ENCODE assay signal across 8 cellular contexts in genomic region chr1:30816211-30817082, GRCh38. TPM values are rescaled to one million over a fixed set of nuclear protein-coding genes. Genes with fewer than 3 reads are reported as not detected.
DNase-seq lines count a peak whose midpoint lies in the region; ATAC-seq and TF ChIP-seq lines count a peak whose summit lies in the region.

No MANE protein-coding gene starts in this region.

- H3K4me1 Mint-ChIP-seq in neural progenitor cell = peaks cover 64% of the 10 kb centered on the region

- H3K4me2 ChIP-seq in PC-3 (ENCODE audit: low read length) = peak overlapping the region; percentile 62
- H3K4me2 ChIP-seq in fibroblast of lung (ENCODE audit: extremely low read depth, insufficient read depth, low read length) = peak overlapping the region; percentile 44
- peak overlapping the region; percentile 60 for H3K4me2 ChIP-seq in neural progenitor cell

- no TSS peak for BruUV-seq in PC-3 (replicated peaks; lab: Mats Ljungman, UMichigan)

- H2AFZ ChIP-seq in PC-3 (ENCODE audit: low read length) (no peak overlapping the region), fibroblast of lung (ENCODE audit: low read length) (no peak overlapping the region), neural progenitor cell (replicated peaks) (no peak overlapping the region)

- peak overlapping the region; percentile 79 for H3K4me3 Mint-ChIP-seq in neural progenitor cell

- H3K79me2 ChIP-seq in PC-3 (ENCODE audit: low read length) (no peaks in the 10 kb centered on the region), fibroblast of lung (ENCODE audit: control insufficient read depth, insufficient read depth, low read length) (no peaks in the 10 kb centered on the region), neural progenitor cell (ENCODE audit: low read depth) (no peaks in the 10 kb centered on the region)

- peaks cover 15% of the 10 kb centered on the region for H3K4me1 ChIP-seq in PC-3 (ENCODE audit: insufficient read depth, low read length)
- peaks cover 12% of the 10 kb centered on the region for H3K4me1 ChIP-seq in fibroblast of lung (ENCODE audit: control insufficient read depth, extremely low read depth, insufficient read depth, low read length)
- H3K4me1 ChIP-seq in neural progenitor cell = peaks cover 49% of the 10 kb centered on the region

- H3K9me2 ChIP-seq in PC-3 (replicated peaks; ENCODE audit: low read length) = no peaks in the 10 kb centered on the region

- TF ChIP-seq CTCF in PC-3 (conservative IDR thresholded peaks at IDR 0.05; ENCODE audit: low read depth, low read length) = no peak
- no peak for TF ChIP-seq CTCF in fibroblast of lung (conservative IDR thresholded peaks at IDR 0.05 in 1 of 2, IDR thresholded peaks at IDR 0.05 in 1 of 2; ENCODE audit: low read depth in 1 of 2, low read length in 2 of 2)
- TF ChIP-seq CTCF in neural progenitor cell (IDR thresholded peaks at IDR 0.05) = no peak
- no peak for TF ChIP-seq CTCF in GM20000 (IDR thresholded peaks at IDR 0.05; ENCODE audit: extremely low read depth, missing control alignments)

- H3K27ac ChIP-seq in PC-3 (ENCODE audit: low read length) (no peak overlapping the region), fibroblast of lung (ENCODE audit: insufficient read depth, low read length) (no peak overlapping the region), neural progenitor cell (no peak overlapping the region)

- H3F3A ChIP-seq in PC-3 (ENCODE audit: low read length, unreplicated experiment) = no peaks in the 10 kb centered on the region
- peaks cover 5% of the 10 kb centered on the region for H3F3A ChIP-seq in neural progenitor cell (ENCODE audit: low read depth)

- no peaks in the 10 kb centered on the region for H3K36me3 Mint-ChIP-seq in neural progenitor cell

- H3K9me3 ChIP-seq in PC-3 (ENCODE audit: low read length) (no peaks in the 10 kb centered on the region), fibroblast of lung (ENCODE audit: control insufficient read depth, insufficient read depth, low read depth, low read length) (no peaks in the 10 kb centered on the region), neural progenitor cell (ENCODE audit: low read depth) (no peaks in the 10 kb centered on the region)

- H3K27me3 ChIP-seq in PC-3 (ENCODE audit: low read length) = no peaks in the 10 kb centered on the region
- peaks cover 2% of the 10 kb centered on the region for H3K27me3 ChIP-seq in fibroblast of lung (ENCODE audit: control insufficient read depth, insufficient read depth, low read length)
- H3K27me3 ChIP-seq in neural progenitor cell = no peaks in the 10 kb centered on the region

- H3K27me3 Mint-ChIP-seq in neural progenitor cell (ENCODE audit: insufficient read depth, low read depth) = peaks cover 7% of the 10 kb centered on the region

- CTCF ChIA-PET in PC-3 (lab: Charles Lee) = no interaction called here

- H4K20me1 ChIP-seq in PC-3 (ENCODE audit: low read length) = no peaks in the 10 kb centered on the region
- H4K20me1 ChIP-seq in fibroblast of lung (ENCODE audit: control insufficient read depth, extremely low read depth, insufficient read depth, low read length) = no peaks in the 10 kb centered on the region
- no peaks in the 10 kb centered on the region for H4K20me1 ChIP-seq in neural progenitor cell (ENCODE audit: low read depth)

- intact Hi-C loops in PC-3 (cut with micrococcal nuclease) = no loop called here

- DNase-seq in ELR (ENCODE audit: low read depth) = peak; percentile 95
- DNase-seq in PC-3 = peak; percentile 84
- peak; percentile 83 to 94 for DNase-seq in fibroblast of lung (ENCODE audit: low read depth in 2 of 2)
- DNase-seq in neural progenitor cell (ENCODE audit: low spot score) = peak; percentile 97
- no peak for DNase-seq in activated CD8-positive, alpha-beta memory T cell treated with anti-CD3 and anti-CD28 coated beads for 24 hours
- DNase-seq in stimulated activated CD4-positive, alpha-beta T cell treated with anti-CD3 and anti-CD28 coated beads, Interleukin-2, amount 100 ng/mL, for 24 hours = no peak
- DNase-seq in GM20000 (ENCODE audit: low spot score) = no peak
- no peak for DNase-seq in NCI-H1694 (lab: John Stamatoyannopoulos, UW)

- POLR2A ChIA-PET in PC-3 (lab: Charles Lee; ENCODE audit: unreplicated experiment) = interaction anchor here (0.6 kb wide), 1 partner anchor 48 kb away, joined by 12 read pairs; no protein-coding TSS in a partner anchor

- peak; percentile 93 for ATAC-seq in PC-3

- no peaks in the 10 kb centered on the region for H3K36me3 ChIP-seq in PC-3 (ENCODE audit: low read depth, low read length)
- no peaks in the 10 kb centered on the region for H3K36me3 ChIP-seq in fibroblast of lung (ENCODE audit: control insufficient read depth, insufficient read depth, low read length)
- H3K36me3 ChIP-seq in neural progenitor cell = no peaks in the 10 kb centered on the region

- no peaks in the 10 kb centered on the region for H3K9me3 Mint-ChIP-seq in neural progenitor cell

- H3K27ac Mint-ChIP-seq in neural progenitor cell = peak overlapping the region; percentile 96

- H3K4me3 ChIP-seq in PC-3 (ENCODE audit: low read length) = no peak overlapping the region
- H3K4me3 ChIP-seq in fibroblast of lung (replicated peaks in 1 of 4; ENCODE audit: control extremely low read depth in 1 of 4, insufficient read depth in 1 of 4, low read depth in 3 of 4, low read length in 4 of 4) = no peak overlapping the region
- peak overlapping the region; percentile 13 for H3K4me3 ChIP-seq in neural progenitor cell

- H3K9ac ChIP-seq in PC-3 (ENCODE audit: low read length) (no peak overlapping the region), fibroblast of lung (ENCODE audit: insufficient read depth, low read length) (no peak overlapping the region), neural progenitor cell (no peak overlapping the region)

RNA-seq across cellular contexts. Expression of gene LAPTM5, which starts 58.9 kb away (rescaled TPM):
- total RNA-seq in PC-3 (2014; rRNA removed) = not detected in 2 replicates
- total RNA-seq in fibroblast of lung = under 0.01 TPM in 2 replicates
- polyA plus RNA-seq in fibroblast of lung = 0.25 and 0.32 TPM in 2 replicates
- polyA plus RNA-seq in fibroblast of lung (2012) = 0.06 and 0.19 TPM in 2 replicates
- polyA minus RNA-seq in fibroblast of lung (ENCODE audit: low replicate concordance) = 0.70 and 3.4 TPM in 2 replicates
- not detected in 2 replicates for total RNA-seq in neural progenitor cell (ENCODE audit: low replicate concordance)

Comparison
In these comparisons a context has a peak if more than half of its experiments do, and no peak if none do; other contexts are left out.
1. DNase-seq: peak in ELR (single experiment), PC-3 (single experiment), fibroblast of lung (2 of 2) and neural progenitor cell (single experiment); none in activated CD8-positive, alpha-beta memory T cell treated with anti-CD3 and anti-CD28 coated beads for 24 hours (single experiment), stimulated activated CD4-positive, alpha-beta T cell treated with anti-CD3 and anti-CD28 coated beads, Interleukin-2, amount 100 ng/mL, for 24 hours (0 of 2), GM20000 (single experiment) and NCI-H1694 (single experiment).
2. Peak in every context shown above with its lines, with median percentiles within 50 percentile points of each other: H3K4me2 ChIP-seq.